1 cellular context compared by ENCODE assay signal in the genomic region with DNA sequence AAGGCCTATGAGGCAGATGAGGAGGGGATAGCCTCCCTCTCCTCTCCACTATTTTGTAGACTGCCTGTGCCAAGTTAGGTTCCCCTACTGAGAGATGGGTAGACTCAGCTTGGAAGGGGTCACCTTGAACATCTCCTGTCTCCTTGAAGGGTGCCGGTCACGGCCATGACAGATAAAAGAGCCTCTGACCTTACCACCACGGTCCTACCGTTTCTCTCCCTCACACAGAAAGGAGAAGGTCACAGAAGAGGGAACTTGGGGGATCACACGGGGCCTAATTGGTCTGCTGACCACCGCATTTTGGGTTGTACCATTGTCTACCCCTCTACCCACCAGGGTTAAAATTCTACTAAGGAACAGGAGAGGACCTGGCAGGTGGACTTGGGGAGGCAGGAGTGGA.
TF ChIP-seq lines count a peak whose summit lies in the region.

No MANE protein-coding gene starts in this region.

TF ChIP-seq in H1, 55 proteins besides CTCF, POLR2A, EP300 and RAD21:
- TF ChIP-seq KDM1A (IDR thresholded peaks at IDR 0.05; ENCODE audit: borderline replicate concordance, low read length) = no peak
- TF ChIP-seq SRF (IDR thresholded peaks at IDR 0.05; ENCODE audit: low read depth, low read length) = no peak
- no peak for TF ChIP-seq RBBP5 (IDR thresholded peaks at IDR 0.05; ENCODE audit: borderline replicate concordance, low read depth, low read length)
- no peak for TF ChIP-seq PHF8 (conservative IDR thresholded peaks at IDR 0.05; ENCODE audit: low read depth, low read length)
- no peak for TF ChIP-seq BACH1 (IDR thresholded peaks at IDR 0.05; ENCODE audit: low read length)
- no peak for TF ChIP-seq MAFK (IDR thresholded peaks at IDR 0.05; ENCODE audit: low read depth, low read length)
- no peak for TF ChIP-seq SP2 (IDR thresholded peaks at IDR 0.05; ENCODE audit: low read length)
- TF ChIP-seq SP4 (IDR thresholded peaks at IDR 0.05; ENCODE audit: low read length) = no peak
- TF ChIP-seq TCF12 (IDR thresholded peaks at IDR 0.05; ENCODE audit: low read depth, low read length) = no peak
- no peak for TF ChIP-seq SAP30 (IDR thresholded peaks at IDR 0.05; ENCODE audit: insufficient read depth, insufficient replicate concordance, low read length)
- TF ChIP-seq TAF7 (optimal IDR thresholded peaks at IDR 0.05; ENCODE audit: borderline replicate concordance, low read depth, low read length) = no peak
- TF ChIP-seq, protein P1, sequence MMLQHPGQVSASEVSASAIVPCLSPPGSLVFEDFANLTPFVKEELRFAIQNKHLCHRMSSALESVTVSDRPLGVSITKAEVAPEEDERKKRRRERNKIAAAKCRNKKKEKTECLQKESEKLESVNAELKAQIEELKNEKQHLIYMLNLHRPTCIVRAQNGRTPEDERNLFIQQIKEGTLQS (IDR thresholded peaks at IDR 0.05; ENCODE audit: insufficient read depth, low read depth, low read length) = no peak
- TF ChIP-seq TBP (IDR thresholded peaks at IDR 0.05; ENCODE audit: low read depth, low read length) = no peak
- no peak for TF ChIP-seq CREB1 (IDR thresholded peaks at IDR 0.05)
- TF ChIP-seq SIRT6 (IDR thresholded peaks at IDR 0.05; ENCODE audit: low read length) = no peak
- no peak for TF ChIP-seq RXRA (IDR thresholded peaks at IDR 0.05; ENCODE audit: insufficient read depth, low read depth, low read length)
- TF ChIP-seq SIX5 (IDR thresholded peaks at IDR 0.05; ENCODE audit: low read depth, low read length) = no peak
TF ChIP-seq in H1: peak in this region for 0.
